In genomic region chr2:32264422-32265149, GRCh38 we compare ENCODE assay signal across 8 cellular contexts. TPM values are rescaled to one million over a fixed set of nuclear protein-coding genes. Genes with fewer than 3 reads are reported as not detected.
A peak's percentile ranks its signal among the peaks of the same experiment; 100 is the strongest.
DNase-seq lines count a peak whose midpoint lies in the region; ATAC-seq and TF ChIP-seq lines count a peak whose summit lies in the region.

TSS of gene NLRC4 (minus strand) at chr2:32264886. CDS start at chr2:32256775, 8,111 bp downstream.

- H3K4me3 ChIP-seq in GM12865 (ENCODE audit: low read depth, low read length) (peak within 1 kb of the TSS; percentile 49), HL-60 (replicated peaks; ENCODE audit: insufficient read depth, low read length) (peak within 1 kb of the TSS; percentile 20)
- no peak within 1 kb of the TSS for H3K4me3 ChIP-seq in CD8-positive, alpha-beta memory T cell (ENCODE audit: low read length)

- TF ChIP-seq CTCF in GM12865 (IDR thresholded peaks at IDR 0.05; ENCODE audit: insufficient read depth, low read depth, low read length, missing control alignments) (no peak), HL-60 (IDR thresholded peaks at IDR 0.05; ENCODE audit: insufficient read depth, low read length) (no peak), WTC11 (IDR thresholded peaks at IDR 0.05) (no peak), RWPE1 (conservative IDR thresholded peaks at IDR 0.05; ENCODE audit: low read depth) (no peak)

- POLR2A ChIA-PET in CD8-positive, alpha-beta memory T cell (lab: Charles Lee) = no interaction called here
- POLR2A ChIA-PET in WTC11 (lab: Charles Lee) (no interaction called here), RWPE1 (lab: Yijun Ruan, JAX; ENCODE audit: low non-redundant PET) (interaction anchor here (0.7 kb wide), 1 partner anchor 76 kb away, joined by 6 read pairs; no protein-coding TSS in a partner anchor)

- peaks cover 0 to 13% of the 10 kb centered on the region in 2 donors for H3K27me3 Mint-ChIP-seq in effector memory CD8-positive, alpha-beta T cell
- peaks cover 8 to 10% of the 10 kb centered on the region in 2 donors for H3K27me3 Mint-ChIP-seq in CD8-positive, alpha-beta memory T cell
- H3K27me3 Mint-ChIP-seq in WTC11 (ENCODE audit: low read depth) = no peaks in the 10 kb centered on the region; the same call in 1 of the 2 replicates

- CTCF ChIA-PET in CD8-positive, alpha-beta memory T cell (lab: Charles Lee) = no interaction called here
- CTCF ChIA-PET in WTC11 (lab: Charles Lee) (no interaction called here), RWPE1 (lab: Yijun Ruan, JAX) (no interaction called here)

- H3K9me3 Mint-ChIP-seq in effector memory CD8-positive, alpha-beta T cell = no peaks in the 10 kb centered on the region
- no peaks in the 10 kb centered on the region for H3K9me3 Mint-ChIP-seq in CD8-positive, alpha-beta memory T cell
- no peaks in the 10 kb centered on the region for H3K9me3 Mint-ChIP-seq in WTC11

- H3K27me3 ChIP-seq in HL-60 (ENCODE audit: insufficient read depth, poor library complexity, severe bottlenecking) = no peaks in the 10 kb centered on the region
- no peaks in the 10 kb centered on the region for H3K27me3 ChIP-seq in CD8-positive, alpha-beta memory T cell (ENCODE audit: insufficient read depth, low read length, poor library complexity, severe bottlenecking)

- H3K36me3 Mint-ChIP-seq in effector memory CD8-positive, alpha-beta T cell (ENCODE audit: insufficient read depth) = peaks cover 3% of the 10 kb centered on the region
- H3K36me3 Mint-ChIP-seq in CD8-positive, alpha-beta memory T cell = no peaks in the 10 kb centered on the region
- H3K36me3 Mint-ChIP-seq in WTC11 = no peaks in the 10 kb centered on the region

- ATAC-seq in GM21515 (IDR thresholded peaks at IDR 0.05; ENCODE audit: unreplicated experiment) = peak; percentile 96
- peak; percentile 36 for ATAC-seq in effector memory CD8-positive, alpha-beta T cell (replicated peaks)
- no peak for ATAC-seq in WTC11

- no peak within 1 kb of the TSS for H3K27ac Mint-ChIP-seq in effector memory CD8-positive, alpha-beta T cell
- peak within 1 kb of the TSS in 2 of 8 donors; percentile 3 to 38 for H3K27ac Mint-ChIP-seq in CD8-positive, alpha-beta memory T cell
- H3K27ac Mint-ChIP-seq in WTC11 = no peak within 1 kb of the TSS

- H3K9me3 ChIP-seq in CD8-positive, alpha-beta memory T cell (ENCODE audit: low read length) = no peaks in the 10 kb centered on the region

- peak within 1 kb of the TSS in 1 of 2 donors; percentile 3 for H3K4me3 Mint-ChIP-seq in effector memory CD8-positive, alpha-beta T cell
- H3K4me3 Mint-ChIP-seq in CD8-positive, alpha-beta memory T cell = no peak within 1 kb of the TSS
- no peak within 1 kb of the TSS for H3K4me3 Mint-ChIP-seq in WTC11

- H3K36me3 ChIP-seq in CD8-positive, alpha-beta memory T cell (ENCODE audit: insufficient read depth, low read length) = no peaks in the 10 kb centered on the region

- peak within 1 kb of the TSS; percentile 86 for H3K27ac ChIP-seq in HL-60 (replicated peaks)
- H3K27ac ChIP-seq in CD8-positive, alpha-beta memory T cell (ENCODE audit: low read depth, low read length) = no peak within 1 kb of the TSS
- no peak within 1 kb of the TSS for H3K27ac ChIP-seq in RWPE1

- DNase-seq in GM12865 (ENCODE audit: low read depth) (peak; percentile 76), HL-60 (ENCODE audit: low read depth in 1 of 2, low spot score in 1 of 2) (peak; percentile 65 to 79), NCI-H1417 (lab: John Stamatoyannopoulos, UW) (no peak), WTC11 (ENCODE audit: low spot score) (no peak), RWPE1 (ENCODE audit: low spot score) (no peak)
- no peak for DNase-seq in effector memory CD8-positive, alpha-beta T cell
- no peak for DNase-seq in CD8-positive, alpha-beta memory T cell

- H3K4me1 ChIP-seq in CD8-positive, alpha-beta memory T cell (ENCODE audit: insufficient read depth, low read length) = no peaks in the 10 kb centered on the region

- H3K4me1 Mint-ChIP-seq in effector memory CD8-positive, alpha-beta T cell (ENCODE audit: low read depth in 2 of 2) = no peaks in the 10 kb centered on the region
- H3K4me1 Mint-ChIP-seq in CD8-positive, alpha-beta memory T cell = peaks cover 0 to 6% (median 2%) of the 10 kb centered on the region in 3 donors
- no peaks in the 10 kb centered on the region for H3K4me1 Mint-ChIP-seq in WTC11

TF ChIP-seq in WTC11, 78 proteins besides CTCF, POLR2A, EP300 and RAD21 (continues in another document):
- no peak for TF ChIP-seq ZNF396 (CRISPR knock-in tag; IDR thresholded peaks at IDR 0.05; ENCODE audit: borderline replicate concordance)
- no peak for TF ChIP-seq NFATC4 (CRISPR knock-in tag; IDR thresholded peaks at IDR 0.05)
- no peak for TF ChIP-seq ARID4B (CRISPR knock-in tag; IDR thresholded peaks at IDR 0.05; ENCODE audit: borderline replicate concordance)
- TF ChIP-seq OVOL2 (CRISPR knock-in tag; IDR thresholded peaks at IDR 0.05; ENCODE audit: borderline replicate concordance) = no peak
- TF ChIP-seq USF2 (CRISPR knock-in tag; IDR thresholded peaks at IDR 0.05) = no peak
- no peak for TF ChIP-seq IRF2 (CRISPR knock-in tag; IDR thresholded peaks at IDR 0.05; ENCODE audit: borderline replicate concordance, low read depth)
- TF ChIP-seq E2F5 (CRISPR knock-in tag; IDR thresholded peaks at IDR 0.05) = no peak
- TF ChIP-seq ERG (CRISPR knock-in tag; IDR thresholded peaks at IDR 0.05) = no peak
- no peak for TF ChIP-seq ATF1 (CRISPR knock-in tag; IDR thresholded peaks at IDR 0.05)

RNA-seq across cellular contexts. Expression of gene NLRC4, which starts in this region (rescaled TPM):
- total RNA-seq in CD8-positive, alpha-beta memory T cell = under 1 TPM; 0.07 to 0.16 TPM
- not detected for polyA plus RNA-seq in CD8-positive, alpha-beta memory T cell
- not detected in 3 replicates for total RNA-seq in WTC11 (2021)

Comparison
In these comparisons a context has a peak if more than half of its experiments do, and no peak if none do; other contexts are left out.
1. DNase-seq: peak in GM12865 (single experiment) and HL-60 (2 of 2); none in effector memory CD8-positive, alpha-beta T cell (0 of 3), NCI-H1417 (0 of 3), CD8-positive, alpha-beta memory T cell (0 of 5), WTC11 (single experiment) and RWPE1 (single experiment).